ENCODE assay signal across 8 cellular contexts in genomic region chrX:47218280-47218919, GRCh38. TPM values are rescaled to one million over a fixed set of nuclear protein-coding genes. Genes with fewer than 3 reads are reported as not detected.
DNase-seq lines count a peak whose midpoint lies in the region; ATAC-seq and TF ChIP-seq lines count a peak whose summit lies in the region.

TSS of gene CDK16 (plus strand) at chrX:47218681. CDS start at chrX:47223558, 4,877 bp downstream.

- H3K36me3 ChIP-seq in ES-I3 (ENCODE audit: insufficient read depth, low read length): peaks cover 15% of the 10 kb centered on the region
- H3K36me3 ChIP-seq in SJSA1: peaks cover 38% of the 10 kb centered on the region
- peaks cover 35% of the 10 kb centered on the region for H3K36me3 ChIP-seq in neutrophil

- H3K18ac ChIP-seq in H9 (ENCODE audit: insufficient read length, low read depth, low read length): peak within 1 kb of the TSS; percentile 91

- no CpG with 5 or more reads among the region's 61 CpGs for WGBS in H9 (ENCODE audit: extremely low coverage, insufficient read length, low lambda C conversion rate)

- no peak within 1 kb of the TSS; the same call in 1 of the 2 replicates for H3K4ac ChIP-seq in H9 (ENCODE audit: low read depth, low read length)

- peak within 1 kb of the TSS; percentile 50 for H2BK5ac ChIP-seq in H9 (ENCODE audit: insufficient read length, low read length)

- H2BK12ac ChIP-seq in H9 (ENCODE audit: insufficient read length, low read depth, low read length): no peak within 1 kb of the TSS

- H3K4me3 ChIP-seq in SJSA1 (peak within 1 kb of the TSS; percentile 89), neutrophil (ENCODE audit: low read depth in 1 of 2, low read length in 1 of 2) (peak within 1 kb of the TSS; percentile 69 to 92)

- no peak within 1 kb of the TSS for H2BK15ac ChIP-seq in H9 (ENCODE audit: low read depth, low read length)

- H3K4me1 ChIP-seq in ES-I3 (ENCODE audit: insufficient read depth, low read length) (0 out of 2 replicates have a peak, but pooled peaks cover 4% of the 10 kb centered on the region), H9 (ENCODE audit: insufficient read depth, low read length) (peaks cover 6% of the 10 kb centered on the region; the same call in 1 of the 2 replicates), SJSA1 (replicated peaks) (peaks cover 15% of the 10 kb centered on the region), foreskin keratinocyte (peaks cover 3% of the 10 kb centered on the region), neutrophil (ENCODE audit: control insufficient read depth in 1 of 2, insufficient read depth in 1 of 2, low read depth in 1 of 2, low read length in 1 of 2) (peaks cover 21 to 33% of the 10 kb centered on the region in 2 experiments)

- H2AFZ ChIP-seq in H9 (ENCODE audit: low read length): no peak within 1 kb of the TSS

- H2BK120ac ChIP-seq in H9 (ENCODE audit: low read depth, low read length, poor library complexity, severe bottlenecking): peak within 1 kb of the TSS; percentile 58

- H2AK5ac ChIP-seq in H9 (ENCODE audit: insufficient read length, low read length): no peak within 1 kb of the TSS

- peak within 1 kb of the TSS; percentile 92 to 96 for H3K4me3 Mint-ChIP-seq in H9

- peaks cover 36 to 38% of the 10 kb centered on the region in 2 experiments for H3K4me1 Mint-ChIP-seq in H9

- no peak within 1 kb of the TSS for H4K8ac ChIP-seq in H9 (replicated peaks; ENCODE audit: insufficient read length, low read depth, low read length)

- peak; percentile 37 for ATAC-seq in foreskin keratinocyte

- no peaks in the 10 kb centered on the region for H3K27me3 ChIP-seq in H9 (ENCODE audit: insufficient read depth, low read length)
- no peaks in the 10 kb centered on the region for H3K27me3 ChIP-seq in SJSA1 (replicated peaks)
- no peaks in the 10 kb centered on the region for H3K27me3 ChIP-seq in foreskin keratinocyte
- no peaks in the 10 kb centered on the region for H3K27me3 ChIP-seq in neutrophil

- H3K27ac Mint-ChIP-seq in H9: peak within 1 kb of the TSS; percentile 99 to 100 (median 100)

- H3K79me2 ChIP-seq in H9 (ENCODE audit: insufficient read depth, low read length): peaks cover 25% of the 10 kb centered on the region; the same call in 1 of the 2 replicates

- peaks cover 14% of the 10 kb centered on the region for H3K23me2 ChIP-seq in H9 (ENCODE audit: insufficient read length, low read depth, low read length, poor library complexity, severe bottlenecking)

- TF ChIP-seq CTCF in H9 (conservative IDR thresholded peaks at IDR 0.05): no peak
- TF ChIP-seq CTCF in foreskin keratinocyte (conservative IDR thresholded peaks at IDR 0.05): no peak
- no peak for TF ChIP-seq CTCF in neutrophil (IDR thresholded peaks at IDR 0.05)

- H4K91ac ChIP-seq in H9 (ENCODE audit: insufficient read length, low read depth, low read length): no peak within 1 kb of the TSS

- H3K27ac ChIP-seq in H9 (ENCODE audit: insufficient read length, low read depth, low read length) (peak within 1 kb of the TSS; percentile 69), SJSA1 (peak within 1 kb of the TSS; percentile 95), foreskin keratinocyte (peak within 1 kb of the TSS; percentile 98), neutrophil (peak within 1 kb of the TSS; percentile 99)

- H3K9me3 ChIP-seq in ES-I3 (ENCODE audit: control insufficient read depth, insufficient read depth, low read length) (no peaks in the 10 kb centered on the region), H9 (ENCODE audit: control insufficient read depth, low read depth, low read length) (no peaks in the 10 kb centered on the region), SJSA1 (replicated peaks) (no peaks in the 10 kb centered on the region), neutrophil (no peaks in the 10 kb centered on the region)

- H3K23ac ChIP-seq in H9 (ENCODE audit: insufficient read length, low read depth, low read length): no peak within 1 kb of the TSS

- no peaks in the 10 kb centered on the region; the same call in 1 of the 2 replicates for H3K27me3 Mint-ChIP-seq in H9 (ENCODE audit: low read depth)

- H3K79me1 ChIP-seq in H9 (ENCODE audit: insufficient read depth, low read depth, low read length, poor library complexity, severe bottlenecking): peaks cover 5% of the 10 kb centered on the region

- H4K5ac ChIP-seq in H9 (ENCODE audit: insufficient read length, low read depth, low read length): peak within 1 kb of the TSS; percentile 23

- peak; percentile 87 for DNase-seq in H9
- DNase-seq in M059J (ENCODE audit: low read depth): peak; percentile 79
- DNase-seq in SJSA1 (ENCODE audit: low read depth in 1 of 2, low spot score in 2 of 2): peak; percentile 65 to 93
- peak; percentile 38 to 73 (median 58) for DNase-seq in activated naive CD4-positive, alpha-beta T cell (lab: John Stamatoyannopoulos, UW)
- DNase-seq in foreskin keratinocyte: no peak
- DNase-seq in superior temporal gyrus (ENCODE audit: extremely low spot score): peak; percentile 75

- H3K56ac ChIP-seq in H9 (ENCODE audit: insufficient read length, low read depth, low read length): peak within 1 kb of the TSS; percentile 29

- peak within 1 kb of the TSS; percentile 93 for H3K14ac ChIP-seq in H9 (ENCODE audit: insufficient read depth, low read length)

- H3K9me3 Mint-ChIP-seq in H9: peaks cover 0 to 2% of the 10 kb centered on the region in 2 experiments; a peak in 2 of 5 replicates

- H2BK20ac ChIP-seq in H9 (ENCODE audit: low read depth, low read length, poor library complexity, severe bottlenecking): no peak within 1 kb of the TSS

- H3K36me3 Mint-ChIP-seq in H9 (ENCODE audit: insufficient read depth in 1 of 3, low read depth in 3 of 3): peaks cover 49 to 65% (median 63%) of the 10 kb centered on the region in 3 experiments

- peak within 1 kb of the TSS; percentile 95 for H3K4me2 ChIP-seq in H9 (ENCODE audit: insufficient read depth, insufficient read length, low read length)

- H4K20me1 ChIP-seq in H9 (ENCODE audit: control insufficient read depth, insufficient read depth, insufficient read length): no peaks in the 10 kb centered on the region

- peak within 1 kb of the TSS; percentile 86 for H3K9ac ChIP-seq in ES-I3 (ENCODE audit: low read depth, low read length)
- H3K9ac ChIP-seq in H9 (ENCODE audit: extremely low read depth, insufficient read length, low read length): peak within 1 kb of the TSS; percentile 91

- no peak within 1 kb of the TSS for H3T11ph ChIP-seq in H9 (ENCODE audit: low read length)

RNA-seq across cellular contexts. Expression of gene CDK16, which starts in this region (rescaled TPM):
- total RNA-seq in H9 (2021) (224 and 226 TPM in 2 replicates), foreskin keratinocyte (84.1 and 94.2 TPM in 2 replicates)
- 156 and 209 TPM in 2 replicates for total RNA-seq in M059J (2014; rRNA removed; shearing (Covaris generic))
- total RNA-seq in SJSA1 (2014; rRNA removed; shearing (Covaris generic)): 97.5 and 105 TPM in 2 replicates
- polyA plus RNA-seq in foreskin keratinocyte: 79.6 and 90.8 TPM in 2 replicates

Comparison
In these comparisons a context has a peak if more than half of its experiments do, and no peak if none do; other contexts are left out.
1. DNase-seq: peak in H9 (single experiment), M059J (single experiment), SJSA1 (2 of 2), activated naive CD4-positive, alpha-beta T cell (4 of 4) and superior temporal gyrus (single experiment); none in foreskin keratinocyte (0 of 2).
2. Peak in every context shown above with its lines, with median percentiles within 50 percentile points of each other: H3K27ac ChIP-seq.